9 cellular contexts compared by ENCODE assay signal in the genomic region with DNA sequence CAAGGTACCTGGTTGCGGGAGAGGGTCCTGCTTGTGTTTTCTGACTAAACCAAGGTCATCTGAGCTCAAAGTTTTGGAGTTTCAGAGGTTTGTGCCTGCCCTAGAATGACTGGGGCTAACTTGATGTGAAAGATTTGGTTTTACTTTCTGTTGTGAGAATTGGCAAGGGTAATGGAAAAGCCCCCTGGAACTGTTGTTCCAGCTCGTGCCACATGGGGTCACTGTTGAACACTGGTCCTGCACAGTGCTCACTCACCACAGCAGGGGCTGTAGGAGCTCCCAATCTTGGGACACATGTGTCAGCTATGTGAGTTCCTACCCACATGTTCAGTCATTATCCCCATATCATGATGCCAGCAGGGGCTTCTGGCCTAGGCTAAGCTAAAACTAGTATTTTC. TPM values are rescaled to one million over a fixed set of nuclear protein-coding genes. Genes with fewer than 3 reads are reported as not detected.
DNase-seq lines count a peak whose midpoint lies in the region; ATAC-seq and TF ChIP-seq lines count a peak whose summit lies in the region.
"Had no signal": no experiment of that assay in that cellular context is flagged by ENCODE, and none has a peak within 500 bp of the region (broad histone marks: within the 10 kb centered on the region; RNA-seq: fewer than 3 reads in every experiment).

No MANE protein-coding gene starts in this region.

- peaks cover 3 to 6% of the 10 kb centered on the region in 2 donors for H3K9me3 Mint-ChIP-seq in activated T-cell treated with anti-CD3 and anti-CD28 coated beads, Interleukin-2, amount 50 U/mL, for 72 hours

- in situ Hi-C loops in GM13977 (cut with MboI; ENCODE audit: low pct_unique_long_range_greater_than_20kb, low sequenced_read_pairs, unreplicated experiment): no loop called here

- peaks cover 0 to 4% of the 10 kb centered on the region in 2 donors for H3K36me3 Mint-ChIP-seq in activated T-cell treated with anti-CD3 and anti-CD28 coated beads, Interleukin-2, amount 50 U/mL, for 72 hours (ENCODE audit: insufficient read depth in 2 of 2)

- peak overlapping the region; percentile 27 to 36 for H3K4me3 Mint-ChIP-seq in activated T-cell treated with anti-CD3 and anti-CD28 coated beads, Interleukin-2, amount 50 U/mL, for 72 hours

- peaks cover 7% of the 10 kb centered on the region for H3K4me1 ChIP-seq in ACC112 (ENCODE audit: control insufficient read depth, insufficient read depth, low read length, unreplicated experiment)

- H3K4me3 ChIP-seq in ACC112 (ENCODE audit: low read depth, low read length) (peak overlapping the region; percentile 50; the same call in 1 of the 2 replicates), kidney epithelial cell (ENCODE audit: low read depth, low read length) (no peak overlapping the region)

- DNase-seq in GM13977 (ENCODE audit: low spot score) (peak; percentile 65), NCI-H526 treated with DMSO at 0.1 percent for 48 hours (lab: John Stamatoyannopoulos, UW) (peak; percentile 32), kidney epithelial cell (ENCODE audit: low read depth) (no peak), substantia nigra (lab: John Stamatoyannopoulos, UW) (no peak)
- peak; percentile 57 to 71 for DNase-seq in activated T-cell treated with anti-CD3 and anti-CD28 coated beads, Interleukin-2, amount 50 U/mL, for 72 hours

- peak overlapping the region; percentile 88 for H2AFZ ChIP-seq in ACC112 (ENCODE audit: low read length, unreplicated experiment)

- H3K27me3 ChIP-seq in ACC112 (ENCODE audit: insufficient read depth, low read length) (peaks cover 8% of the 10 kb centered on the region; the same call in 1 of the 2 replicates), kidney epithelial cell (ENCODE audit: control insufficient read depth, insufficient read depth, low read length) (no peaks in the 10 kb centered on the region)

- peak; percentile 79 for ATAC-seq in activated T-cell treated with anti-CD3 and anti-CD28 coated beads, Interleukin-2, amount 50 U/mL, for 72 hours (replicated peaks in 1 of 2)
- ATAC-seq in HG03571 (IDR thresholded peaks at IDR 0.05; ENCODE audit: unreplicated experiment) (no peak), GM18520 (IDR thresholded peaks at IDR 0.05; ENCODE audit: unreplicated experiment) (no peak)

- no peaks in the 10 kb centered on the region for H3K36me3 ChIP-seq in ACC112 (ENCODE audit: insufficient read depth, low read length)
- no peaks in the 10 kb centered on the region for H3K36me3 ChIP-seq in kidney epithelial cell (ENCODE audit: control insufficient read depth, insufficient read depth, low read length)

- peaks cover 5% of the 10 kb centered on the region for H3K4me1 Mint-ChIP-seq in activated T-cell treated with anti-CD3 and anti-CD28 coated beads, Interleukin-2, amount 50 U/mL, for 72 hours (ENCODE audit: low read depth)

- peak overlapping the region; percentile 86 for H3K27ac ChIP-seq in ACC112 (ENCODE audit: low read depth, low read length)
- no peak overlapping the region for H3K27ac ChIP-seq in substantia nigra (ENCODE audit: low read depth, low read length, poor library complexity, severe bottlenecking)

- TF ChIP-seq CTCF in GM13977 (IDR thresholded peaks at IDR 0.05; ENCODE audit: extremely low read depth, insufficient read depth, missing control alignments): peak; percentile 58
- peak; percentile 41 for TF ChIP-seq CTCF in kidney epithelial cell (IDR thresholded peaks at IDR 0.05; ENCODE audit: insufficient read depth, low read length, poor library complexity, severe bottlenecking)

- no peak overlapping the region for H3K27ac Mint-ChIP-seq in activated T-cell treated with anti-CD3 and anti-CD28 coated beads, Interleukin-2, amount 50 U/mL, for 72 hours

- no peaks in the 10 kb centered on the region for H3K79me2 ChIP-seq in ACC112 (ENCODE audit: control insufficient read depth, insufficient read depth, low read length, unreplicated experiment)

- H3K27me3 Mint-ChIP-seq in activated T-cell treated with anti-CD3 and anti-CD28 coated beads, Interleukin-2, amount 50 U/mL, for 72 hours (ENCODE audit: low read depth): peaks cover 12% of the 10 kb centered on the region

RNA-seq across cellular contexts. Expression of a gene that starts 6.5 kb away (rescaled TPM):
- not detected for total RNA-seq in activated T-cell treated with anti-CD3 and anti-CD28 coated beads, Interleukin-2, amount 50 U/mL, for 72 hours
- not detected in 2 replicates for total RNA-seq in kidney epithelial cell
- total RNA-seq: mononuclear cell had no signal

Comparison
In these comparisons a context has a peak if more than half of its experiments do, and no peak if none do; other contexts are left out.
1. DNase-seq: peak in GM13977 (single experiment), NCI-H526 treated with DMSO at 0.1 percent for 48 hours (single experiment) and activated T-cell treated with anti-CD3 and anti-CD28 coated beads, Interleukin-2, amount 50 U/mL, for 72 hours (2 of 2); none in kidney epithelial cell (single experiment) and substantia nigra (0 of 49).
2. ATAC-seq: peak in activated T-cell treated with anti-CD3 and anti-CD28 coated beads, Interleukin-2, amount 50 U/mL, for 72 hours (2 of 2); none in HG03571 (single experiment) and GM18520 (single experiment).